ENCODE assay signal across 22 cellular contexts in the genomic region with DNA sequence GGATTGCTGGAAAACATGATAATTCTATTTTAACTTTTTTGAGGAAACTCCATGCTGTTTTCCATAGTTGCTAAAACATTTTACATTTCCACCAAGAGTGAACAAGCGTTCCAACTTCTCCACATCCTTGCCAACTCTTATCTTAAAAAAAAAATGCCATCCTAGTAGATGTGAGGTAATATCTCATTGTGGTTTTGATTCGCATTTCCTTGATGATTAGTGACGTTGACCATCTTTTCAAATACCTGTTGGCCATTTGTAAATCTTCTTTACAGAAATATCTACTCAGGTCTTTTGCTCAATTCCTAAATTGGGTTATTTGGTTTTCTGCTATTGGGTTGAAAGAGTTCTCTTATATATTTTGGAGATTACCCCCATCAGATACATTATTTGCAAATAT.
DNase-seq lines count a peak whose midpoint lies in the region; FAIRE-seq and TF ChIP-seq lines count a peak whose summit lies in the region.
"Had no signal": no experiment of that assay in that cellular context is flagged by ENCODE, and none has a peak within 500 bp of the region (broad histone marks: within the 10 kb centered on the region; RNA-seq: fewer than 3 reads in every experiment).

No MANE protein-coding gene starts in this region.

- no peaks in the 10 kb centered on the region for H3K36me3 Mint-ChIP-seq in astrocyte (ENCODE audit: low read depth, unreplicated experiment)
- H3K36me3 Mint-ChIP-seq: CD8-positive, alpha-beta T cell had no signal

- H3K27me3 ChIP-seq in astrocyte (ENCODE audit: insufficient read depth, low read length), result peaks cover 18% of the 10 kb centered on the region
- H3K27me3 ChIP-seq: BLaER1 treated with 17β-estradiol and CSF1 and Interleukin-3, amounts not matched to agents 10 nM and 100 nM had no signal

- DNase-seq in GM12892 (ENCODE audit: insufficient read length) (no peak), astrocyte (ENCODE audit: low read depth) (peak; percentile 19), fibroblast of pulmonary artery (ENCODE audit: low read depth) (peak; percentile 21), Kasumi-1 (lab: John Stamatoyannopoulos, UW) (no peak), NOMO-1 treated with DMSO at 0.1 percent for 48 hours (lab: John Stamatoyannopoulos, UW; ENCODE audit: unreplicated experiment) (no peak)
- DNase-seq in stimulated activated CD4-positive, alpha-beta T cell treated with anti-CD3 and anti-CD28 coated beads, Interleukin-4, amount 100 ng/mL, for 1 hour, result no peak
- DNase-seq: AML-193; Caco-2; Calu3; CD4-positive, alpha-beta T cell; CD8-positive, alpha-beta T cell; DMS79 treated with DMSO at 0.1 percent for 48 hours; GF-D8 had no signal

- H3K36me3 ChIP-seq in astrocyte (ENCODE audit: insufficient read depth, low read length), result no peaks in the 10 kb centered on the region
- H3K36me3 ChIP-seq: BLaER1 treated with 17β-estradiol and CSF1 and Interleukin-3, amounts not matched to agents 10 nM and 100 nM had no signal

- TF ChIP-seq POLR2A in GM12892 (IDR thresholded peaks at IDR 0.05; ENCODE audit: low read depth, low read length), result no peak

- no peak overlapping the region for H3K9ac ChIP-seq in astrocyte (ENCODE audit: low read length)
- H3K9ac ChIP-seq: BLaER1 treated with 17β-estradiol and CSF1 and Interleukin-3, amounts not matched to agents 10 nM and 100 nM had no signal

- FAIRE-seq in GM12892 (lab: Jason Lieb, UNC), result peak; percentile 24
- no peak for FAIRE-seq in astrocyte (lab: Jason Lieb, UNC)
- FAIRE-seq: A549, D721Med, G401.6, GM12891, GM18507 had no signal

- H2AFZ ChIP-seq in astrocyte (ENCODE audit: low read depth, low read length), result no peak overlapping the region

- H3K4me3 ChIP-seq in astrocyte (ENCODE audit: insufficient read depth, low read depth, low read length) (no peak overlapping the region), fibroblast of pulmonary artery (replicated peaks; ENCODE audit: low read depth, low read length) (no peak overlapping the region)
- H3K4me3 ChIP-seq: A549; BLaER1 treated with 17β-estradiol and CSF1 and Interleukin-3, amounts not matched to agents 10 nM and 100 nM had no signal

- no peak for TF ChIP-seq CTCF in astrocyte (IDR thresholded peaks at IDR 0.05; ENCODE audit: insufficient read depth, low read depth, low read length)
- no peak for TF ChIP-seq CTCF in fibroblast of pulmonary artery (IDR thresholded peaks at IDR 0.05; ENCODE audit: low read length, missing control alignments)

- H3K79me2 ChIP-seq in astrocyte (ENCODE audit: insufficient read depth, low read length), result no peaks in the 10 kb centered on the region

- H3K27me3 Mint-ChIP-seq in astrocyte (ENCODE audit: low read depth, unreplicated experiment), result peaks cover 14% of the 10 kb centered on the region

- H3K4me2 ChIP-seq in astrocyte (ENCODE audit: low read length), result no peak overlapping the region
- H3K4me2 ChIP-seq: A549; BLaER1 treated with 17β-estradiol and CSF1 and Interleukin-3, amounts not matched to agents 10 nM and 100 nM had no signal

- no peak overlapping the region for H3K27ac Mint-ChIP-seq in astrocyte (ENCODE audit: unreplicated experiment)
- H3K27ac Mint-ChIP-seq: B cell; CD4-positive, alpha-beta T cell; CD8-positive, alpha-beta T cell had no signal

- no peak overlapping the region for H3K27ac ChIP-seq in astrocyte (ENCODE audit: low read depth, low read length)
- H3K27ac ChIP-seq: 22Rv1; A549; BLaER1 treated with 17β-estradiol and CSF1 and Interleukin-3, amounts not matched to agents 10 nM and 100 nM; C4-2B had no signal

- peaks cover 3% of the 10 kb centered on the region for H3K9me3 Mint-ChIP-seq in astrocyte (ENCODE audit: unreplicated experiment)
- H3K9me3 Mint-ChIP-seq: CD4-positive, alpha-beta T cell had no signal

- H4K20me1 ChIP-seq in astrocyte (ENCODE audit: insufficient read depth, low read length), result no peaks in the 10 kb centered on the region
- H4K20me1 ChIP-seq: BLaER1 treated with 17β-estradiol and CSF1 and Interleukin-3, amounts not matched to agents 10 nM and 100 nM had no signal

- no peaks in the 10 kb centered on the region for H3K9me3 ChIP-seq in astrocyte (ENCODE audit: insufficient read depth, low read depth, low read length)
- H3K9me3 ChIP-seq: A549, Caco-2 had no signal

- H3K4me1 ChIP-seq in astrocyte (ENCODE audit: insufficient read depth, low read length), result no peaks in the 10 kb centered on the region
- H3K4me1 ChIP-seq: A549, Caco-2 had no signal

- H3K4me3 Mint-ChIP-seq in astrocyte (ENCODE audit: unreplicated experiment), result no peak overlapping the region
- H3K4me3 Mint-ChIP-seq: B cell; CD4-positive, alpha-beta T cell; CD8-positive, alpha-beta T cell had no signal

- H3K4me1 Mint-ChIP-seq in astrocyte (ENCODE audit: low read depth, unreplicated experiment), result peaks cover 7% of the 10 kb centered on the region
- H3K4me1 Mint-ChIP-seq: B cell had no signal

Comparison
In these comparisons a context has a peak if more than half of its experiments do, and no peak if none do; other contexts are left out.
1. DNase-seq: peak in astrocyte (single experiment) and fibroblast of pulmonary artery (single experiment); none in GM12892 (single experiment), Kasumi-1 (0 of 2), stimulated activated CD4-positive, alpha-beta T cell treated with anti-CD3 and anti-CD28 coated beads, Interleukin-4, amount 100 ng/mL, for 1 hour (single experiment) and NOMO-1 treated with DMSO at 0.1 percent for 48 hours (single experiment).